Comparison of ENCODE assay signal across 11 cellular contexts in the genomic region with DNA sequence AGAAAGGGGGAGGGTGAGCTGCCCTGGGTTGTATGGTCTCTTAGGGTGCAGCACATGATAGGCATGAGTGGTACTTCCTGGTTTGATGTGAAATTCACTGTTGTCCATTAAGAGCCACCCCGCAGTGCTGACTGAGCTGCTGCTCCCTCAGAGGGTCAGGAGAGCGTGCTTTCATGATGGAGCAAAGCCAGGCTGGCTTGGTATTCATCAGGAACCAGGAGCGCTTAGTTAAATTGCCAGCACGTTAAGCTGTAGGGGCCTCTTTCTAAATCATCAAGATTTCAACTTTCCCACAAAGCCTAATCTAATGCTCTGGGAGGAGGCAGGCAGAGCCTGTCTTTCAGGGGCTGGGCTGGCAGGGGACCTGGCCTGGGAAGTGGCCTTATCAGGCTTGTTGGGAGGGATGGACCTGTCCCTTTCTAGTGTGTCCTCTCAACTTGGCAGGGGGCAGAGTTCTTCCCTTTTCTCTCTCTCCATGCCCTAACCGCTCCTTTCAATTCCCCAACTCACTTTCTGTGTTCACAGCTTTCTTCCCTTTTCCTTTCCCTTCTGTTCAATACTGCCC. TPM values are rescaled to one million over a fixed set of nuclear protein-coding genes. Genes with fewer than 3 reads are reported as not detected.
DNase-seq lines count a peak whose midpoint lies in the region; ATAC-seq and TF ChIP-seq lines count a peak whose summit lies in the region.
"Had no signal": no experiment of that assay in that cellular context is flagged by ENCODE, and none has a peak within 500 bp of the region (broad histone marks: within the 10 kb centered on the region; RNA-seq: fewer than 3 reads in every experiment).

No MANE protein-coding gene starts in this region.

- TF ChIP-seq POLR2A in right lobe of liver (IDR thresholded peaks at IDR 0.05), result no peak

- peak overlapping the region; percentile 13 for H3K27ac Mint-ChIP-seq in central memory CD8-positive, alpha-beta T cell (ENCODE audit: low read depth)
- H3K27ac Mint-ChIP-seq in type B pancreatic cell, result peak overlapping the region; percentile 62
- H3K27ac Mint-ChIP-seq: B cell had no signal

- H3K27ac ChIP-seq in right lobe of liver, result no peak overlapping the region
- H3K27ac ChIP-seq: VCaP had no signal

- in situ Hi-C loops in GM13977 (cut with MboI; ENCODE audit: low pct_unique_long_range_greater_than_20kb, low sequenced_read_pairs, unreplicated experiment), result no loop called here

- no peaks in the 10 kb centered on the region for H3K4me1 Mint-ChIP-seq in central memory CD8-positive, alpha-beta T cell
- peaks cover 24% of the 10 kb centered on the region for H3K4me1 Mint-ChIP-seq in type B pancreatic cell (ENCODE audit: unreplicated experiment)
- H3K4me1 Mint-ChIP-seq: B cell had no signal

- H3K27me3 Mint-ChIP-seq in central memory CD8-positive, alpha-beta T cell, result no peaks in the 10 kb centered on the region
- H3K27me3 Mint-ChIP-seq in type B pancreatic cell, result no peaks in the 10 kb centered on the region
- H3K27me3 Mint-ChIP-seq: B cell had no signal

- DNase-seq in NCI-H748 (lab: John Stamatoyannopoulos, UW; ENCODE audit: unreplicated experiment) (peak; percentile 12), NCI-H748 treated with DMSO at 0.1 percent for 48 hours (lab: John Stamatoyannopoulos, UW) (no peak), right lobe of liver (no peak), type B pancreatic cell (ENCODE audit: extremely low spot score, unreplicated experiment) (no peak), GM13977 (ENCODE audit: low spot score) (no peak), HK-2 (ENCODE audit: unreplicated experiment) (no peak), 8988T (no peak)
- DNase-seq in central memory CD8-positive, alpha-beta T cell (ENCODE audit: low spot score in 2 of 2), result no peak
- DNase-seq: effector CD8-positive, alpha-beta T cell had no signal

- H3K27me3 ChIP-seq in right lobe of liver, result no peaks in the 10 kb centered on the region

- H3K9me3 ChIP-seq in right lobe of liver, result no peaks in the 10 kb centered on the region

- intact Hi-C loops in right lobe of liver (cut with DNase I), result no loop called here

- WGBS in right lobe of liver (ENCODE audit: insufficient coverage, low coverage, low lambda C conversion rate, missing lambda C conversion rate), result 23% methylated on average over 5 of the region's 5 CpGs

- H3K4me1 ChIP-seq in right lobe of liver, result peaks cover 0 to 15% (median 6%) of the 10 kb centered on the region in 4 donors

- H3K4me3 Mint-ChIP-seq in central memory CD8-positive, alpha-beta T cell, result no peak overlapping the region
- H3K4me3 Mint-ChIP-seq in type B pancreatic cell, result peak overlapping the region; percentile 44
- H3K4me3 Mint-ChIP-seq: B cell had no signal

- ATAC-seq in central memory CD8-positive, alpha-beta T cell (replicated peaks; ENCODE audit: extremely low read depth, poor library complexity, severe bottlenecking), result no peak
- peak; percentile 36 to 67 (median 58) for ATAC-seq in right lobe of liver

- no peaks in the 10 kb centered on the region for H3K9me3 Mint-ChIP-seq in central memory CD8-positive, alpha-beta T cell
- H3K9me3 Mint-ChIP-seq in type B pancreatic cell, result no peaks in the 10 kb centered on the region

- no peak overlapping the region for H3K4me3 ChIP-seq in right lobe of liver

- no peaks in the 10 kb centered on the region for H3K36me3 ChIP-seq in right lobe of liver

- TF ChIP-seq CTCF in right lobe of liver (IDR thresholded peaks at IDR 0.05) (no peak), type B pancreatic cell (conservative IDR thresholded peaks at IDR 0.05) (no peak), GM13977 (IDR thresholded peaks at IDR 0.05; ENCODE audit: extremely low read depth, insufficient read depth, missing control alignments) (no peak)

- no peaks in the 10 kb centered on the region for H3K36me3 Mint-ChIP-seq in central memory CD8-positive, alpha-beta T cell (ENCODE audit: insufficient read depth)
- no peaks in the 10 kb centered on the region for H3K36me3 Mint-ChIP-seq in type B pancreatic cell

RNA-seq across cellular contexts. Expression of a gene that starts 7.9 kb away (rescaled TPM):
- 10 to 100 TPM; 15.5 to 78.0 (median 29.8) TPM for total RNA-seq in right lobe of liver
- total RNA-seq in type B pancreatic cell (ENCODE audit: low replicate concordance), result 49.9 and 73.5 TPM in 2 replicates

RNA-seq across cellular contexts. Expression of a gene that starts 57.1 kb away (rescaled TPM):
- total RNA-seq in right lobe of liver, result 1 to 10 TPM; 4.4 to 7.1 (median 6.5) TPM
- 2.6 and 2.9 TPM in 2 replicates for total RNA-seq in type B pancreatic cell (ENCODE audit: low replicate concordance)
